Comparison of ENCODE assay signal across 8 cellular contexts in genomic region chr2:73925853-73926492, GRCh38. TPM values are rescaled to one million over a fixed set of nuclear protein-coding genes. Genes with fewer than 3 reads are reported as not detected.
A peak's percentile ranks its signal among the peaks of the same experiment; 100 is the strongest.
DNase-seq lines count a peak whose midpoint lies in the region; ATAC-seq and TF ChIP-seq lines count a peak whose summit lies in the region.

No MANE protein-coding gene starts in this region.

- H4K20me1 ChIP-seq in neural cell (ENCODE audit: insufficient read depth): no peaks in the 10 kb centered on the region

- H3K9me3 Mint-ChIP-seq in dendritic cell treated with granulocyte-macrophage colony-stimulating factor and Interleukin-4, amounts not matched to agents 40 ng/mL and 50 ng/mL, for 4 days: no peaks in the 10 kb centered on the region

- H2AFZ ChIP-seq in neural cell (ENCODE audit: low read depth, low read length): no peak overlapping the region

- H3K4me1 Mint-ChIP-seq in dendritic cell treated with granulocyte-macrophage colony-stimulating factor and Interleukin-4, amounts not matched to agents 40 ng/mL and 50 ng/mL, for 4 days (ENCODE audit: low read depth): peaks cover 54% of the 10 kb centered on the region

- H3F3A ChIP-seq in neural cell (ENCODE audit: insufficient read depth, low read length, poor library complexity, severe bottlenecking): no peaks in the 10 kb centered on the region

- H3K27me3 ChIP-seq in neural cell (ENCODE audit: insufficient read depth, low read depth, low read length): no peaks in the 10 kb centered on the region

- no peak for TF ChIP-seq CTCF in neural cell (IDR thresholded peaks at IDR 0.05; ENCODE audit: poor library complexity, severe bottlenecking)

- TF ChIP-seq RAD21 in neural cell (conservative IDR thresholded peaks at IDR 0.05): no peak

- H3K9ac ChIP-seq in neural cell (ENCODE audit: low read length): no peak overlapping the region

- no peaks in the 10 kb centered on the region for H3K27me3 Mint-ChIP-seq in dendritic cell treated with granulocyte-macrophage colony-stimulating factor and Interleukin-4, amounts not matched to agents 40 ng/mL and 50 ng/mL, for 4 days

- peak overlapping the region; percentile 50 for H3K4me2 ChIP-seq in neural cell (ENCODE audit: low read length)

- H3K36me3 Mint-ChIP-seq in dendritic cell treated with granulocyte-macrophage colony-stimulating factor and Interleukin-4, amounts not matched to agents 40 ng/mL and 50 ng/mL, for 4 days (ENCODE audit: low read depth): peaks cover 22% of the 10 kb centered on the region

- no peak overlapping the region for H3K27ac ChIP-seq in neural cell (ENCODE audit: low read length)

- peak overlapping the region; percentile 95 for H3K27ac Mint-ChIP-seq in dendritic cell treated with granulocyte-macrophage colony-stimulating factor and Interleukin-4, amounts not matched to agents 40 ng/mL and 50 ng/mL, for 4 days

- H3K79me2 ChIP-seq in neural cell (replicated peaks; ENCODE audit: insufficient read depth, low read length): peaks cover 36% of the 10 kb centered on the region

- DNase-seq in COR-L47 (lab: John Stamatoyannopoulos, UW): peak; percentile 7
- peak; percentile 65 for DNase-seq in NCI-H146 (lab: John Stamatoyannopoulos, UW)
- no peak for DNase-seq in activated gamma-delta T cell (lab: John Stamatoyannopoulos, UW)
- DNase-seq in inferior parietal cortex (ENCODE audit: extremely low spot score): no peak
- DNase-seq in mesenteric fat pad (ENCODE audit: low spot score): no peak

- H3K4me3 ChIP-seq in neural cell (ENCODE audit: low read length): peak overlapping the region; percentile 76

- H3K4me3 Mint-ChIP-seq in dendritic cell treated with granulocyte-macrophage colony-stimulating factor and Interleukin-4, amounts not matched to agents 40 ng/mL and 50 ng/mL, for 4 days: no peak overlapping the region

- H3K36me3 ChIP-seq in neural cell (ENCODE audit: insufficient read depth, low read length): no peaks in the 10 kb centered on the region

- intact Hi-C loops in dendritic cell treated with granulocyte-macrophage colony-stimulating factor and Interleukin-4, amounts not matched to agents 40 ng/mL and 50 ng/mL, for 4 days (cut with micrococcal nuclease): loop anchor here (1.0 to 5.0 kb wide), 2 partner anchors 49 to 59 kb away; no protein-coding TSS in a partner anchor

- TF ChIP-seq EP300 in neural cell (conservative IDR thresholded peaks at IDR 0.05; ENCODE audit: poor library complexity, severe bottlenecking): no peak

- ATAC-seq in GM19351 (IDR thresholded peaks at IDR 0.05; ENCODE audit: unreplicated experiment): no peak

- no peaks in the 10 kb centered on the region for H3K9me3 ChIP-seq in neural cell (ENCODE audit: low read length)

- no peaks in the 10 kb centered on the region for H3K9me2 ChIP-seq in neural cell (ENCODE audit: insufficient read depth, low read length)

TF ChIP-seq in neural cell, 6 proteins besides CTCF, POLR2A, EP300 and RAD21:
- no peak for TF ChIP-seq TAF1 (IDR thresholded peaks at IDR 0.05; ENCODE audit: low read depth)
- TF ChIP-seq POLR2AphosphoS5 (IDR thresholded peaks at IDR 0.05): no peak
- TF ChIP-seq SMC3 (conservative IDR thresholded peaks at IDR 0.05; ENCODE audit: poor library complexity): no peak
- no peak for TF ChIP-seq MXI1 (conservative IDR thresholded peaks at IDR 0.05; ENCODE audit: poor library complexity, severe bottlenecking)
- TF ChIP-seq REST (IDR thresholded peaks at IDR 0.05; ENCODE audit: borderline replicate concordance): no peak
- no peak for TF ChIP-seq EZH2 (IDR thresholded peaks at IDR 0.05; ENCODE audit: borderline replicate concordance, insufficient read depth, low read length, poor library complexity, severe bottlenecking)

RNA-seq across cellular contexts. Expression of gene DGUOK, which starts 0.7 kb away (rescaled TPM):
- 168 and 188 TPM in 2 replicates for polyA plus RNA-seq in neural cell
- 58.5 and 63.5 TPM in 2 replicates for polyA minus RNA-seq in neural cell
- total RNA-seq in mesenteric fat pad: 44.2 TPM

RNA-seq across cellular contexts. Expression of gene ACTG2, which starts 33.2 kb away (rescaled TPM):
- polyA plus RNA-seq in neural cell: 0.67 and 1.6 TPM in 2 replicates
- not detected in 2 replicates for polyA minus RNA-seq in neural cell
- total RNA-seq in mesenteric fat pad: 13.2 TPM

RNA-seq across cellular contexts. Expression of gene TET3, which starts 58.7 kb away (rescaled TPM):
- 18.2 and 19.6 TPM in 2 replicates for polyA plus RNA-seq in neural cell
- 46.0 and 58.6 TPM in 2 replicates for polyA minus RNA-seq in neural cell
- 12.0 TPM for total RNA-seq in mesenteric fat pad

Comparison
In these comparisons a context has a peak if more than half of its experiments do, and no peak if none do; other contexts are left out.
1. DNase-seq: peak in COR-L47 (single experiment) and NCI-H146 (single experiment); none in activated gamma-delta T cell (single experiment), inferior parietal cortex (single experiment) and mesenteric fat pad (single experiment).